8 cellular contexts compared by ENCODE assay signal in genomic region chr3:115092220-115092791, GRCh38. TPM values are rescaled to one million over a fixed set of nuclear protein-coding genes. Genes with fewer than 3 reads are reported as not detected.
DNase-seq lines count a peak whose midpoint lies in the region; ATAC-seq and TF ChIP-seq lines count a peak whose summit lies in the region.

No MANE protein-coding gene starts in this region.

- H3K4me1 ChIP-seq in neural progenitor cell (no peaks in the 10 kb centered on the region), thyroid gland (peaks cover 55 to 72% of the 10 kb centered on the region in 2 donors)

- H3K9me3 ChIP-seq in neural progenitor cell (ENCODE audit: low read depth) (no peaks in the 10 kb centered on the region), thyroid gland (no peaks in the 10 kb centered on the region)

- H3K4me3 Mint-ChIP-seq in CD14-positive monocyte (no peak overlapping the region), neural progenitor cell (no peak overlapping the region)

- no peaks in the 10 kb centered on the region for H3K27me3 ChIP-seq in neural progenitor cell
- no peaks in the 10 kb centered on the region for H3K27me3 ChIP-seq in thyroid gland

- H3K36me3 ChIP-seq in neural progenitor cell = no peaks in the 10 kb centered on the region
- H3K36me3 ChIP-seq in thyroid gland = no peaks in the 10 kb centered on the region

- peaks cover 6% of the 10 kb centered on the region for H4K20me1 ChIP-seq in neural progenitor cell (ENCODE audit: low read depth)

- H3K36me3 Mint-ChIP-seq in CD14-positive monocyte (peaks cover 0 to 2% of the 10 kb centered on the region in 2 donors), neural progenitor cell (no peaks in the 10 kb centered on the region)

- DNase-seq in CD14-positive monocyte (ENCODE audit: low spot score) (no peak), NCI-H82 treated with DMSO at 0.1 percent for 48 hours (lab: John Stamatoyannopoulos, UW; ENCODE audit: unreplicated experiment) (peak; percentile 73), fibroblast of gingiva (ENCODE audit: low read depth) (peak; percentile 66), neural progenitor cell (ENCODE audit: low spot score) (peak; percentile 73), thyroid gland (peak; percentile 82 to 89)
- peak; percentile 46 to 57 for DNase-seq in activated T-cell treated with anti-CD3 and anti-CD28 coated beads, Interleukin-2, amount 50 U/mL, for 48 hours

- no peaks in the 10 kb centered on the region for H3K27me3 Mint-ChIP-seq in CD14-positive monocyte (ENCODE audit: low read depth in 3 of 3)
- no peaks in the 10 kb centered on the region for H3K27me3 Mint-ChIP-seq in neural progenitor cell (ENCODE audit: insufficient read depth, low read depth)

- 7 to 9% methylated on average over 4 of the region's 4 CpGs for WGBS in thyroid gland, 2 donors

- peak; percentile 69 for TF ChIP-seq CTCF in CD14-positive monocyte (IDR thresholded peaks at IDR 0.05)
- TF ChIP-seq CTCF in neural progenitor cell (IDR thresholded peaks at IDR 0.05) = peak; percentile 61
- peak; percentile 38 to 62 (median 47) for TF ChIP-seq CTCF in thyroid gland (IDR thresholded peaks at IDR 0.05)

- no peaks in the 10 kb centered on the region for H3K79me2 ChIP-seq in neural progenitor cell (ENCODE audit: low read depth)

- H3K4me3 ChIP-seq in neural progenitor cell = no peak overlapping the region
- H3K4me3 ChIP-seq in thyroid gland (replicated peaks in 1 of 3) = no peak overlapping the region

- H3K27ac ChIP-seq in neural progenitor cell (no peak overlapping the region), thyroid gland (peak overlapping the region; percentile 41 to 73 (median 55))

- no peak overlapping the region for H2AFZ ChIP-seq in neural progenitor cell (replicated peaks)

- H3F3A ChIP-seq in neural progenitor cell (ENCODE audit: low read depth) = peaks cover 7% of the 10 kb centered on the region

- H3K9ac ChIP-seq in neural progenitor cell = no peak overlapping the region

- TF ChIP-seq POLR2A in thyroid gland (IDR thresholded peaks at IDR 0.05) = no peak

- intact Hi-C loops in CD14-positive monocyte (cut with micrococcal nuclease) (no loop called here), thyroid gland (cut with DNase I) (no loop called here)

- no peak overlapping the region for H3K4me2 ChIP-seq in neural progenitor cell

- peak overlapping the region in 1 of 7 donors; percentile 21 for H3K27ac Mint-ChIP-seq in CD14-positive monocyte
- no peak overlapping the region for H3K27ac Mint-ChIP-seq in neural progenitor cell

- H3K9me3 Mint-ChIP-seq in CD14-positive monocyte = no peaks in the 10 kb centered on the region
- no peaks in the 10 kb centered on the region for H3K9me3 Mint-ChIP-seq in neural progenitor cell

- peaks cover under 1% of the 10 kb centered on the region for H3K4me1 Mint-ChIP-seq in CD14-positive monocyte
- peaks cover 7% of the 10 kb centered on the region for H3K4me1 Mint-ChIP-seq in neural progenitor cell

- ATAC-seq in GM19035 (IDR thresholded peaks at IDR 0.05; ENCODE audit: unreplicated experiment) (peak; percentile 85), HG03521 (IDR thresholded peaks at IDR 0.05; ENCODE audit: unreplicated experiment) (peak; percentile 69)

RNA-seq across cellular contexts. Expression of gene ZBTB20, which starts 54.8 kb away (rescaled TPM):
- polyA plus RNA-seq in CD14-positive monocyte = 1 to 10 TPM; 2.0 to 3.2 TPM
- 1.9 and 3.2 TPM in 2 replicates for total RNA-seq in neural progenitor cell (ENCODE audit: low replicate concordance)
- total RNA-seq in thyroid gland = 100 to 1,000 TPM; 148 to 242 (median 188) TPM

Comparison
In these comparisons a context has a peak if more than half of its experiments do, and no peak if none do; other contexts are left out.
1. RNA of gene ZBTB20, which starts 54.8 kb away (total RNA-seq): 148 to 242 TPM in thyroid gland; 1.9 to 3.2 TPM in neural progenitor cell; every median in the first group is over 10 times any median in the second.
2. Peak in every context shown above with its lines, with median percentiles within 50 percentile points of each other: CTCF ChIP-seq.